Comparison of ENCODE assay signal across 22 cellular contexts in the genomic region with DNA sequence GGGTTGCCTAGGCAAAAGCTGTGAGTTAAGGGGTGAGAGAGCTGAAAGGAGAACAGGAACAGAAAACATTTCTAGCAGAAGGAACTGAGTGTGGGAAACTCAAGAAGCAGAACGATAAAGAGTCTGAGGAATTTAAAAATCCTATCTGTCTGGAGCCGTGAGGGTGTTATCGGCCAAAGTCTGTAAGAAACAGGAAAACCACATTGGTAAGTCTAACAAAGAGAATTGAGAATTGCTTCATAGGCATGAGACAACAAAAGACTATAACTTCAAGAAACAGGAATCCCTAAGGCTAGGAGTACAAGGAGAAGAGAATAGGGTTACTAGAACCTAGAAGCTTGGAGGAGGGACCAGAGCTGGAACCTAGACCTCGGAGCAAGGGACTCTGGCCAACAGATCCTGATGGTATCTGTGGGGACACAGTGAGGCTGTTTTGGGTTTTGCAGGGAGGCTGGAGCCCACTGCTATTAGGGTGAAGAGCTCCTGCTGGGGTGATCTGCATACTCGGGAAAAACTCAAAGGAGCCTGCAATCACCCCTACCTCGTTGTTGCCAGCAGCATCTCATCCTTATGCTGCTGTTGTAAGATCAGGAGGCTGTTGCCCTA.
DNase-seq lines count a peak whose midpoint lies in the region; ATAC-seq and TF ChIP-seq lines count a peak whose summit lies in the region.
"Had no signal": no experiment of that assay in that cellular context is flagged by ENCODE, and none has a peak within 500 bp of the region (broad histone marks: within the 10 kb centered on the region; RNA-seq: fewer than 3 reads in every experiment).

No MANE protein-coding gene starts in this region.

- POLR2A ChIA-PET in WTC11 (lab: Charles Lee) = no interaction called here
- POLR2A ChIA-PET in PC-3 (lab: Charles Lee; ENCODE audit: unreplicated experiment) = no interaction called here

- TF ChIP-seq POLR2A in vagina (IDR thresholded peaks at IDR 0.05) = no peak

- H2BK120ac ChIP-seq in mesendoderm (ENCODE audit: low read depth, low read length) = no peak overlapping the region

- no peak overlapping the region for H4K8ac ChIP-seq in mesendoderm (ENCODE audit: low read depth, low read length)

- BruUV-seq in PC-3 (replicated peaks; lab: Mats Ljungman, UMichigan) = no TSS peak

- no peaks in the 10 kb centered on the region for H3K9me2 ChIP-seq in PC-3 (replicated peaks; ENCODE audit: low read length)

- H2BK5ac ChIP-seq in mesendoderm (ENCODE audit: low read length) = no peak overlapping the region

- H3K36me3 ChIP-seq in mesendoderm (ENCODE audit: control insufficient read depth, insufficient read depth, low read length) (no peaks in the 10 kb centered on the region), vagina (no peaks in the 10 kb centered on the region), PC-3 (ENCODE audit: low read depth, low read length) (no peaks in the 10 kb centered on the region), osteoblast (ENCODE audit: insufficient read depth, low read length) (no peaks in the 10 kb centered on the region)
- H3K36me3 ChIP-seq: thyroid gland had no signal

- no peak overlapping the region for H2AK5ac ChIP-seq in mesendoderm (ENCODE audit: low read length)

- no peaks in the 10 kb centered on the region for H3K79me1 ChIP-seq in mesendoderm (ENCODE audit: low read length)

- H3K27me3 ChIP-seq in mesendoderm (ENCODE audit: insufficient read depth, low read length, poor library complexity) (no peaks in the 10 kb centered on the region), vagina (no peaks in the 10 kb centered on the region), PC-3 (ENCODE audit: low read length) (peaks cover 93% of the 10 kb centered on the region), osteoblast (ENCODE audit: insufficient read depth, low read length) (no peaks in the 10 kb centered on the region)
- H3K27me3 ChIP-seq: thyroid gland had no signal

- CTCF ChIA-PET in WTC11 (lab: Charles Lee) = interaction anchor here (0.6 to 3.8 kb wide), 8 partner anchors 12 to 614 kb away, joined by 3 to 12 read pairs (median 3); no protein-coding TSS in a partner anchor
- CTCF ChIA-PET in PC-3 (lab: Charles Lee) = no interaction called here

- H3K27ac ChIP-seq in mesendoderm (ENCODE audit: low read depth, low read length) (no peak overlapping the region), vagina (no peak overlapping the region), PC-3 (ENCODE audit: low read length) (no peak overlapping the region), osteoblast (ENCODE audit: low read depth, low read length) (no peak overlapping the region)
- H3K27ac ChIP-seq: thyroid gland had no signal

- no peak overlapping the region for H4K5ac ChIP-seq in mesendoderm (ENCODE audit: low read length)

- no peak overlapping the region for H3K27ac Mint-ChIP-seq in WTC11
- H3K27ac Mint-ChIP-seq: activated naive CD4-positive, alpha-beta T cell treated with anti-CD3 and anti-CD28 coated beads, Interleukin-2, amount 50 U/mL, for 24 hours; activated T-helper 1 cell treated with anti-CD3 and anti-CD28 coated beads, Interleukin-12 subunit alpha, Interleukin-12 subunit beta, Interleukin-2, Interleukin-4 antibody, amounts not matched to agents 30 ng/mL and 10 ng/mL and 1 ng/mL, durations not matched to agents 14 hours and 24 hours and 36 hours; CD8-positive, alpha-beta T cell; effector memory CD8-positive, alpha-beta T cell; progenitor cell of endocrine pancreas had no signal

- H3K4ac ChIP-seq in mesendoderm (ENCODE audit: low read depth, low read length) = no peak overlapping the region

- H3K56ac ChIP-seq in mesendoderm (ENCODE audit: low read length) = no peak overlapping the region

- no peaks in the 10 kb centered on the region for H3K27me3 Mint-ChIP-seq in WTC11 (ENCODE audit: low read depth)

- no peak overlapping the region for H2BK15ac ChIP-seq in mesendoderm (replicated peaks; ENCODE audit: low read depth)

- H3K79me2 ChIP-seq in mesendoderm (ENCODE audit: control insufficient read depth, insufficient read depth, low read length) = no peaks in the 10 kb centered on the region
- H3K79me2 ChIP-seq in PC-3 (ENCODE audit: low read length) = no peaks in the 10 kb centered on the region
- no peaks in the 10 kb centered on the region for H3K79me2 ChIP-seq in osteoblast (ENCODE audit: insufficient read depth, low read length)

- H3K4me2 ChIP-seq in mesendoderm (ENCODE audit: low read length) (no peak overlapping the region), PC-3 (ENCODE audit: low read length) (no peak overlapping the region), osteoblast (ENCODE audit: insufficient read depth, low read length) (no peak overlapping the region)

- intact Hi-C loops in vagina (cut with DNase I) (no loop called here), PC-3 (cut with micrococcal nuclease) (no loop called here)

- TF ChIP-seq CTCF in WTC11 (IDR thresholded peaks at IDR 0.05) (no peak), vagina (IDR thresholded peaks at IDR 0.05) (no peak), PC-3 (conservative IDR thresholded peaks at IDR 0.05; ENCODE audit: low read depth, low read length) (no peak), osteoblast (IDR thresholded peaks at IDR 0.05; ENCODE audit: extremely low read depth, low read depth, low read length) (no peak)

- H4K20me1 ChIP-seq in PC-3 (ENCODE audit: low read length) (no peaks in the 10 kb centered on the region), osteoblast (ENCODE audit: insufficient read depth, low read length) (no peaks in the 10 kb centered on the region)

- no peaks in the 10 kb centered on the region for H3K9me3 Mint-ChIP-seq in WTC11
- H3K9me3 Mint-ChIP-seq: activated naive CD4-positive, alpha-beta T cell treated with anti-CD3 and anti-CD28 coated beads, Interleukin-2, amount 50 U/mL, for 24 hours; activated T-helper 1 cell treated with anti-CD3 and anti-CD28 coated beads, Interleukin-12 subunit alpha, Interleukin-12 subunit beta, Interleukin-2, Interleukin-4 antibody, amounts not matched to agents 30 ng/mL and 10 ng/mL and 1 ng/mL, durations not matched to agents 14 hours and 24 hours and 36 hours; CD8-positive, alpha-beta T cell; effector memory CD8-positive, alpha-beta T cell had no signal

- no peak overlapping the region for H3K4me3 Mint-ChIP-seq in WTC11
- H3K4me3 Mint-ChIP-seq: activated naive CD4-positive, alpha-beta T cell treated with anti-CD3 and anti-CD28 coated beads, Interleukin-2, amount 50 U/mL, for 24 hours; activated T-helper 1 cell treated with anti-CD3 and anti-CD28 coated beads, Interleukin-12 subunit alpha, Interleukin-12 subunit beta, Interleukin-2, Interleukin-4 antibody, amounts not matched to agents 30 ng/mL and 10 ng/mL and 1 ng/mL, durations not matched to agents 14 hours and 24 hours and 36 hours; CD8-positive, alpha-beta T cell; effector memory CD8-positive, alpha-beta T cell had no signal

- H3K4me1 ChIP-seq in mesendoderm (ENCODE audit: control insufficient read depth, low read depth, low read length) (no peaks in the 10 kb centered on the region), vagina (no peaks in the 10 kb centered on the region), PC-3 (ENCODE audit: insufficient read depth, low read length) (no peaks in the 10 kb centered on the region), osteoblast (ENCODE audit: insufficient read depth, low read length) (no peaks in the 10 kb centered on the region)
- H3K4me1 ChIP-seq: thyroid gland had no signal

- no peak overlapping the region for H2AFZ ChIP-seq in PC-3 (ENCODE audit: low read length)
- H2AFZ ChIP-seq in osteoblast (ENCODE audit: low read length) = no peak overlapping the region

- ATAC-seq in WTC11 = peak; percentile 98
- ATAC-seq in PC-3 = no peak
- no peak for ATAC-seq in HG02981 (IDR thresholded peaks at IDR 0.05; ENCODE audit: unreplicated experiment)
- ATAC-seq: CD8-positive, alpha-beta T cell; effector memory CD8-positive, alpha-beta T cell; HCT116; left lobe of liver had no signal

- H3K9ac ChIP-seq in mesendoderm (ENCODE audit: low read length) (no peak overlapping the region), PC-3 (ENCODE audit: low read length) (no peak overlapping the region)

- WGBS in mesendoderm (ENCODE audit: extremely low coverage, insufficient coverage, low lambda C conversion rate) = no CpG with 5 or more reads among the region's 6 CpGs

- H3F3A ChIP-seq in PC-3 (ENCODE audit: low read length, unreplicated experiment) = no peaks in the 10 kb centered on the region

- H3K23ac ChIP-seq in mesendoderm (ENCODE audit: low read length) = no peak overlapping the region

- H3K4me1 Mint-ChIP-seq in WTC11 = peaks cover 9% of the 10 kb centered on the region
- H3K4me1 Mint-ChIP-seq: activated naive CD4-positive, alpha-beta T cell treated with anti-CD3 and anti-CD28 coated beads, Interleukin-2, amount 50 U/mL, for 24 hours had no signal

- H3K36me3 Mint-ChIP-seq in WTC11 = no peaks in the 10 kb centered on the region
- H3K36me3 Mint-ChIP-seq: activated naive CD4-positive, alpha-beta T cell treated with anti-CD3 and anti-CD28 coated beads, Interleukin-2, amount 50 U/mL, for 24 hours; CD8-positive, alpha-beta T cell had no signal

- peak; percentile 6 for DNase-seq in GDM1 (lab: John Stamatoyannopoulos, UW)
- DNase-seq in NOMO-1 treated with DMSO at 0.1 percent for 48 hours (lab: John Stamatoyannopoulos, UW; ENCODE audit: unreplicated experiment) = peak; percentile 65
- DNase-seq in WTC11 (ENCODE audit: low spot score) = peak; percentile 20
- peak; percentile 21 for DNase-seq in mesendoderm
- no peak for DNase-seq in vagina (ENCODE audit: extremely low spot score in 2 of 2)
- no peak for DNase-seq in PC-3
- DNase-seq in osteoblast (ENCODE audit: insufficient read length, low spot score, missing footprints) = no peak
- DNase-seq: CD8-positive, alpha-beta T cell; DMS53; effector memory CD8-positive, alpha-beta T cell; NCI-H2107; NCI-H510A treated with DMSO at 0.1 percent for 48 hours; SHP77 treated with DMSO at 0.1 percent for 48 hours; stimulated activated CD4-positive, alpha-beta T cell treated with anti-CD3 and anti-CD28 coated beads, Interleukin-1b, Interleukin-23, amount 100 ng/mL, for 48 hours; stimulated activated naive CD4-positive, alpha-beta T cell; thyroid gland had no signal

- H3K4me3 ChIP-seq in mesendoderm (ENCODE audit: low read length) (no peak overlapping the region), vagina (no peak overlapping the region), PC-3 (ENCODE audit: low read length) (no peak overlapping the region), osteoblast (ENCODE audit: insufficient read depth, low read length) (no peak overlapping the region)
- H3K4me3 ChIP-seq: thyroid gland had no signal

- H3K18ac ChIP-seq in mesendoderm (ENCODE audit: low read length) = no peak overlapping the region

- H3K9me3 ChIP-seq in vagina (no peaks in the 10 kb centered on the region), PC-3 (ENCODE audit: low read length) (no peaks in the 10 kb centered on the region), osteoblast (ENCODE audit: low read depth, low read length) (no peaks in the 10 kb centered on the region)
- H3K9me3 ChIP-seq: thyroid gland had no signal

TF ChIP-seq in WTC11, 78 proteins besides CTCF, POLR2A, EP300 and RAD21 (continues in another document):
- TF ChIP-seq, protein P1, sequence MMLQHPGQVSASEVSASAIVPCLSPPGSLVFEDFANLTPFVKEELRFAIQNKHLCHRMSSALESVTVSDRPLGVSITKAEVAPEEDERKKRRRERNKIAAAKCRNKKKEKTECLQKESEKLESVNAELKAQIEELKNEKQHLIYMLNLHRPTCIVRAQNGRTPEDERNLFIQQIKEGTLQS (CRISPR knock-in tag; conservative IDR thresholded peaks at IDR 0.05) = no peak

Comparison
In these comparisons a context has a peak if more than half of its experiments do, and no peak if none do; other contexts are left out.
1. DNase-seq: peak in GDM1 (single experiment), NOMO-1 treated with DMSO at 0.1 percent for 48 hours (single experiment), WTC11 (single experiment) and mesendoderm (single experiment); none in vagina (0 of 2), PC-3 (single experiment) and osteoblast (single experiment).